Comparison of ENCODE assay signal across 1 cellular context in genomic region chr21:43879348-43880110, GRCh38.
TF ChIP-seq lines count a peak whose summit lies in the region.

No MANE protein-coding gene starts in this region.

TF ChIP-seq in IMR-90, 13 proteins besides CTCF, POLR2A, EP300 and RAD21 (continued from another document):
- TF ChIP-seq ELK1 (IDR thresholded peaks at IDR 0.05; ENCODE audit: borderline replicate concordance, low read depth, low read length), result no peak
TF ChIP-seq in IMR-90: peak in this region for 0.
